ENCODE assay signal across 18 cellular contexts in genomic region chr15:33735143-33735542, GRCh38.
"Had no signal": no experiment of that assay in that cellular context is flagged by ENCODE, and none has a peak within 500 bp of the region (broad histone marks: within the 10 kb centered on the region; RNA-seq: fewer than 3 reads in every experiment).

No MANE protein-coding gene starts in this region.

- DNase-seq: colonic mucosa; cortex of kidney; effector CD8-positive, alpha-beta T cell; effector memory CD8-positive, alpha-beta T cell; foreskin keratinocyte; gastrocnemius medialis; heart right ventricle; hippocampal formation; left cardiac atrium; left lung; left ventricle myocardium superior; lower lobe of right lung; naive B cell had no signal

- H3K4me3 ChIP-seq: colonic mucosa, esophagus muscularis mucosa, gastrocnemius medialis, heart right ventricle, left lung, lower lobe of right lung, mucosa of descending colon had no signal

- H3K27me3 Mint-ChIP-seq: naive B cell had no signal

- H3K27me3 ChIP-seq: colonic mucosa, esophagus muscularis mucosa, gastrocnemius medialis, left lung had no signal

- H3K36me3 ChIP-seq: colonic mucosa, heart right ventricle, left lung, lower lobe of right lung had no signal

- H3K27ac Mint-ChIP-seq: dendritic cell treated with granulocyte-macrophage colony-stimulating factor and Interleukin-4, amounts not matched to agents 40 ng/mL and 50 ng/mL, for 4 days; effector memory CD8-positive, alpha-beta T cell; endodermal cell; mesothelial cell of epicardium; naive B cell had no signal

- H3K4me1 ChIP-seq: colonic mucosa, esophagus muscularis mucosa, foreskin keratinocyte, gastrocnemius medialis, left lung, lower lobe of right lung had no signal

- H3K9me3 Mint-ChIP-seq: dendritic cell treated with granulocyte-macrophage colony-stimulating factor and Interleukin-4, amounts not matched to agents 40 ng/mL and 50 ng/mL, for 4 days; effector memory CD8-positive, alpha-beta T cell; endodermal cell; mesothelial cell of epicardium had no signal

- ATAC-seq: effector memory CD8-positive, alpha-beta T cell; gastrocnemius medialis; lower lobe of right lung had no signal

- H3K9me3 ChIP-seq: colonic mucosa, esophagus muscularis mucosa, gastrocnemius medialis, left lung, lower lobe of right lung, mucosa of descending colon had no signal

- H3K36me3 Mint-ChIP-seq: mesothelial cell of epicardium, naive B cell had no signal

- H3K27ac ChIP-seq: colonic mucosa, esophagus muscularis mucosa, foreskin keratinocyte, gastrocnemius medialis, heart right ventricle, left lung, lower lobe of right lung had no signal

- H3K4me3 Mint-ChIP-seq: dendritic cell treated with granulocyte-macrophage colony-stimulating factor and Interleukin-4, amounts not matched to agents 40 ng/mL and 50 ng/mL, for 4 days; effector memory CD8-positive, alpha-beta T cell; endodermal cell; mesothelial cell of epicardium; naive B cell had no signal
